14 cellular contexts compared by ENCODE assay signal in the genomic region with DNA sequence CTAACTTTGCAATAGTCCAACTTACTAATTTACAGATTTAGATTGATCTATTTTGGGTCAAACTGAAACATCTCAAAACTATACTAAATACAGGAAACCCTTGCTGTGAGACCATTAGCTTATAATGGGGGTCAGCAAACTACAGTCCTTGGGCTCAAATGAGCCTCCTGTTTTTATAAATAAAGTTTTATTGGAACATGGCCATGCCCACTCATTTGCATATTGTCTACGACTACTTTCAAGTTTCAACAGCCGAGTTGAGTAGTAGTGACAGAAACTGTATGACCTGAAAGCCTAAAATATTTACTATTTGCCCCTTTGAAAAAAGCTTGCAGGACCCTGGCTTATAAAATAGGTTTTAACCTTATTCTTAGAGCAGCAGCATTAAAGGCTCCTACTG.
DNase-seq lines count a peak whose midpoint lies in the region; ATAC-seq and TF ChIP-seq lines count a peak whose summit lies in the region.
"Had no signal": no experiment of that assay in that cellular context is flagged by ENCODE, and none has a peak within 500 bp of the region (broad histone marks: within the 10 kb centered on the region; RNA-seq: fewer than 3 reads in every experiment).

No MANE protein-coding gene starts in this region.

- peaks cover 13% of the 10 kb centered on the region for H3K4me1 Mint-ChIP-seq in activated T-helper 17 cell treated with anti-CD3 and anti-CD28 coated beads, Interleukin-2, amount 50 U/mL, for 72 hours
- H3K4me1 Mint-ChIP-seq: H9 had no signal

- H3K9me3 Mint-ChIP-seq in activated T-helper 17 cell treated with anti-CD3 and anti-CD28 coated beads, Interleukin-2, amount 50 U/mL, for 72 hours = no peaks in the 10 kb centered on the region
- H3K9me3 Mint-ChIP-seq: CD4-positive, alpha-beta T cell; H9 had no signal

- no peak for TF ChIP-seq POLR2A in prostate gland (IDR thresholded peaks at IDR 0.05)

- H3K27ac ChIP-seq in KMS-11 (peak overlapping the region; percentile 62; the same call in 1 of the 2 replicates), stomach smooth muscle (ENCODE audit: low read length) (peak overlapping the region; percentile 80), prostate gland (no peak overlapping the region)
- H3K27ac ChIP-seq: A549, C4-2B, HL-60 had no signal

- no peaks in the 10 kb centered on the region for H3K27me3 Mint-ChIP-seq in activated T-helper 17 cell treated with anti-CD3 and anti-CD28 coated beads, Interleukin-2, amount 50 U/mL, for 72 hours
- H3K27me3 Mint-ChIP-seq: CD4-positive, alpha-beta T cell had no signal

- H3K4me1 ChIP-seq in KMS-11 (ENCODE audit: low read depth, poor library complexity, severe bottlenecking) (peaks cover 46% of the 10 kb centered on the region), stomach smooth muscle (ENCODE audit: control insufficient read depth, insufficient read depth, low read length) (peaks cover 13% of the 10 kb centered on the region), prostate gland (replicated peaks) (no peaks in the 10 kb centered on the region)
- H3K4me1 ChIP-seq: A549, Caco-2 had no signal

- no peak for DNase-seq in A172 (ENCODE audit: low spot score)
- no peak for DNase-seq in GM19240 (ENCODE audit: insufficient read length, low spot score)
- DNase-seq in prostate gland (ENCODE audit: low spot score) = no peak
- DNase-seq: AML-193; Caco-2; CD4-positive, alpha-beta T cell; H9; Karpas-422 had no signal

- 84% methylated on average over 2 of the region's 2 CpGs for WGBS in prostate gland

- H3K4me3 ChIP-seq in KMS-11 (IDR thresholded peaks at IDR 0.05; ENCODE audit: insufficient read depth, low read depth, low read length) (no peak overlapping the region), stomach smooth muscle (ENCODE audit: low read length in 2 of 2) (no peak overlapping the region), prostate gland (no peak overlapping the region)
- H3K4me3 ChIP-seq: A549 had no signal

- H3K27me3 ChIP-seq in KMS-11 (ENCODE audit: insufficient read depth, low read depth) = no peaks in the 10 kb centered on the region
- no peaks in the 10 kb centered on the region for H3K27me3 ChIP-seq in stomach smooth muscle (ENCODE audit: control insufficient read depth in 1 of 2, insufficient read depth in 2 of 2, low read length in 2 of 2)
- H3K27me3 ChIP-seq in prostate gland (replicated peaks; ENCODE audit: insufficient read depth) = no peaks in the 10 kb centered on the region

- no peaks in the 10 kb centered on the region for H3K9me3 ChIP-seq in stomach smooth muscle (ENCODE audit: control insufficient read depth in 2 of 2, low read length in 2 of 2)
- no peaks in the 10 kb centered on the region for H3K9me3 ChIP-seq in prostate gland
- H3K9me3 ChIP-seq: A549, Caco-2 had no signal

- intact Hi-C loops in prostate gland (cut with DNase I) = no loop called here

- no peak overlapping the region for H3K9ac ChIP-seq in KMS-11
- no peak overlapping the region for H3K9ac ChIP-seq in stomach smooth muscle (ENCODE audit: low read length in 2 of 2)

- no peak for ATAC-seq in activated T-helper 17 cell treated with anti-CD3 and anti-CD28 coated beads, Interleukin-2, amount 50 U/mL, for 72 hours (replicated peaks)
- ATAC-seq: A549 had no signal

- no peak for TF ChIP-seq CTCF in KMS-11 (conservative IDR thresholded peaks at IDR 0.05; ENCODE audit: low read depth, low read length)
- TF ChIP-seq CTCF in prostate gland (IDR thresholded peaks at IDR 0.05) = no peak

- H3K79me2 ChIP-seq in KMS-11 (ENCODE audit: insufficient read depth, low read depth) = no peaks in the 10 kb centered on the region

- no peak overlapping the region for H2AFZ ChIP-seq in KMS-11 (ENCODE audit: low read depth)

- peak overlapping the region; percentile 73 for H3K4me2 ChIP-seq in KMS-11
- H3K4me2 ChIP-seq: A549 had no signal

- H4K20me1 ChIP-seq in KMS-11 (ENCODE audit: insufficient read depth) = no peaks in the 10 kb centered on the region

- H3K27ac Mint-ChIP-seq in activated T-helper 17 cell treated with anti-CD3 and anti-CD28 coated beads, Interleukin-2, amount 50 U/mL, for 72 hours = peak overlapping the region; percentile 41
- H3K27ac Mint-ChIP-seq: CD4-positive, alpha-beta T cell had no signal

- peaks cover 88% of the 10 kb centered on the region for H3K36me3 Mint-ChIP-seq in activated T-helper 17 cell treated with anti-CD3 and anti-CD28 coated beads, Interleukin-2, amount 50 U/mL, for 72 hours (ENCODE audit: low read depth)

- no peak overlapping the region for H3K4me3 Mint-ChIP-seq in activated T-helper 17 cell treated with anti-CD3 and anti-CD28 coated beads, Interleukin-2, amount 50 U/mL, for 72 hours
- H3K4me3 Mint-ChIP-seq: CD4-positive, alpha-beta T cell; H9 had no signal

- H3K36me3 ChIP-seq in KMS-11 (ENCODE audit: insufficient read depth) (no peaks in the 10 kb centered on the region; the same call in 1 of the 2 replicates), stomach smooth muscle (ENCODE audit: control insufficient read depth in 2 of 2, insufficient read depth in 2 of 2, low read length in 2 of 2) (peaks cover 4 to 13% of the 10 kb centered on the region in 2 donors), prostate gland (peaks cover 0 to 6% of the 10 kb centered on the region in 2 donors)

Comparison
In these comparisons a context has a peak if more than half of its experiments do, and no peak if none do; other contexts are left out.
1. H3K27ac ChIP-seq: peak in KMS-11 (single experiment) and stomach smooth muscle (single experiment); none in prostate gland (0 of 2).